Comparison of ENCODE assay signal across 11 cellular contexts in genomic region chr1:8411803-8412182, GRCh38.
DNase-seq lines count a peak whose midpoint lies in the region; ATAC-seq and TF ChIP-seq lines count a peak whose summit lies in the region.
"Had no signal": no experiment of that assay in that cellular context is flagged by ENCODE, and none has a peak within 500 bp of the region (broad histone marks: within the 10 kb centered on the region; RNA-seq: fewer than 3 reads in every experiment).

No MANE protein-coding gene starts in this region.

- H3K27ac ChIP-seq in coronary artery (peak overlapping the region; percentile 62 to 80), muscle layer of colon (ENCODE audit: low read depth, low read length) (peak overlapping the region; percentile 82), tibial artery (peak overlapping the region; percentile 79 to 99)

- no peak overlapping the region for H3K4me3 Mint-ChIP-seq in activated CD4-positive, alpha-beta memory T cell treated with anti-CD3 and anti-CD28 coated beads for 36 hours
- no peak overlapping the region for H3K4me3 Mint-ChIP-seq in activated CD4-positive, alpha-beta memory T cell treated with anti-CD3 and anti-CD28 coated beads, Interleukin-2, amount 10 ng/mL, durations not matched to agents 7 days and 5 days
- H3K4me3 Mint-ChIP-seq in activated CD4-positive, alpha-beta T cell treated with anti-CD3 and anti-CD28 coated beads for 36 hours, result no peak overlapping the region

- no peaks in the 10 kb centered on the region for H3K9me3 ChIP-seq in muscle layer of colon (ENCODE audit: low read length)
- H3K9me3 ChIP-seq in tibial artery, result no peaks in the 10 kb centered on the region

- DNase-seq in activated CD4-positive, alpha-beta memory T cell treated with anti-CD3 and anti-CD28 coated beads for 36 hours, result no peak
- DNase-seq in activated CD4-positive, alpha-beta memory T cell treated with anti-CD3 and anti-CD28 coated beads, Interleukin-2, amount 10 ng/mL, durations not matched to agents 7 days and 5 days, result no peak
- DNase-seq in coronary artery (ENCODE audit: low spot score) (no peak), tibial artery (no peak)
- DNase-seq in activated CD4-positive, alpha-beta T cell treated with anti-CD3 and anti-CD28 coated beads for 36 hours, result no peak
- DNase-seq: MM.1S; NCI-H82; stimulated activated CD4-positive, alpha-beta T cell treated with anti-CD3 and anti-CD28 coated beads, Interleukin-15, amount 100 ng/mL, for 24 hours had no signal

- no peaks in the 10 kb centered on the region for H3K27me3 ChIP-seq in muscle layer of colon (ENCODE audit: control insufficient read depth in 1 of 2, insufficient read depth in 2 of 2, low read length in 2 of 2)
- no peaks in the 10 kb centered on the region for H3K27me3 ChIP-seq in tibial artery

- peak overlapping the region; percentile 21 for H3K27ac Mint-ChIP-seq in activated CD4-positive, alpha-beta memory T cell treated with anti-CD3 and anti-CD28 coated beads for 36 hours
- no peak overlapping the region for H3K27ac Mint-ChIP-seq in activated CD4-positive, alpha-beta memory T cell treated with anti-CD3 and anti-CD28 coated beads, Interleukin-2, amount 10 ng/mL, durations not matched to agents 7 days and 5 days
- H3K27ac Mint-ChIP-seq in activated CD4-positive, alpha-beta T cell treated with anti-CD3 and anti-CD28 coated beads for 36 hours, result no peak overlapping the region

- POLR2A ChIA-PET in activated CD4-positive, alpha-beta memory T cell treated with anti-CD3 and anti-CD28 coated beads for 36 hours (lab: Charles Lee), result no interaction called here
- POLR2A ChIA-PET in activated CD4-positive, alpha-beta memory T cell treated with anti-CD3 and anti-CD28 coated beads, Interleukin-2, amount 10 ng/mL, durations not matched to agents 7 days and 5 days (lab: Charles Lee), result interaction anchor here (1.0 kb wide), 1 partner anchor 11 kb away, joined by 3 read pairs; no protein-coding TSS in a partner anchor
- POLR2A ChIA-PET in activated CD4-positive, alpha-beta T cell treated with anti-CD3 and anti-CD28 coated beads for 36 hours (lab: Charles Lee), result no interaction called here

- H3K27me3 Mint-ChIP-seq in activated CD4-positive, alpha-beta memory T cell treated with anti-CD3 and anti-CD28 coated beads for 36 hours, result no peaks in the 10 kb centered on the region
- no peaks in the 10 kb centered on the region for H3K27me3 Mint-ChIP-seq in activated CD4-positive, alpha-beta memory T cell treated with anti-CD3 and anti-CD28 coated beads, Interleukin-2, amount 10 ng/mL, durations not matched to agents 7 days and 5 days
- no peaks in the 10 kb centered on the region for H3K27me3 Mint-ChIP-seq in activated CD4-positive, alpha-beta T cell treated with anti-CD3 and anti-CD28 coated beads for 36 hours

- CTCF ChIA-PET in activated CD4-positive, alpha-beta memory T cell treated with anti-CD3 and anti-CD28 coated beads for 36 hours (lab: Charles Lee), result no interaction called here
- CTCF ChIA-PET in activated CD4-positive, alpha-beta memory T cell treated with anti-CD3 and anti-CD28 coated beads, Interleukin-2, amount 10 ng/mL, durations not matched to agents 7 days and 5 days (lab: Charles Lee), result interaction anchor here (0.7 kb wide), 1 partner anchor 9 kb away, joined by 3 read pairs; no protein-coding TSS in a partner anchor
- CTCF ChIA-PET in activated CD4-positive, alpha-beta T cell treated with anti-CD3 and anti-CD28 coated beads for 36 hours (lab: Charles Lee), result interaction anchor here (0.6 to 3.9 kb wide), 3 partner anchors 9 to 438 kb away, joined by 3 to 34 read pairs (median 4); no protein-coding TSS in a partner anchor

- peaks cover 74% of the 10 kb centered on the region for H3K4me1 Mint-ChIP-seq in activated CD4-positive, alpha-beta memory T cell treated with anti-CD3 and anti-CD28 coated beads for 36 hours (ENCODE audit: low read depth)
- H3K4me1 Mint-ChIP-seq in activated CD4-positive, alpha-beta memory T cell treated with anti-CD3 and anti-CD28 coated beads, Interleukin-2, amount 10 ng/mL, durations not matched to agents 7 days and 5 days, result peaks cover 55% of the 10 kb centered on the region
- peaks cover 63% of the 10 kb centered on the region for H3K4me1 Mint-ChIP-seq in activated CD4-positive, alpha-beta T cell treated with anti-CD3 and anti-CD28 coated beads for 36 hours

- H3K4me3 ChIP-seq in coronary artery, result peak overlapping the region; percentile 50
- H3K4me3 ChIP-seq in muscle layer of colon (ENCODE audit: low read depth in 1 of 2, low read length in 2 of 2), result peak overlapping the region in 1 of 2 donors; percentile 23
- peak overlapping the region in 1 of 2 donors; percentile 18 for H3K4me3 ChIP-seq in tibial artery

- H3K9ac ChIP-seq in muscle layer of colon (ENCODE audit: low read length), result no peak overlapping the region

- H3K36me3 Mint-ChIP-seq in activated CD4-positive, alpha-beta memory T cell treated with anti-CD3 and anti-CD28 coated beads for 36 hours, result peaks cover 28% of the 10 kb centered on the region
- peaks cover 60% of the 10 kb centered on the region for H3K36me3 Mint-ChIP-seq in activated CD4-positive, alpha-beta memory T cell treated with anti-CD3 and anti-CD28 coated beads, Interleukin-2, amount 10 ng/mL, durations not matched to agents 7 days and 5 days (ENCODE audit: low read depth)
- H3K36me3 Mint-ChIP-seq in activated CD4-positive, alpha-beta T cell treated with anti-CD3 and anti-CD28 coated beads for 36 hours (ENCODE audit: low read depth), result peaks cover 50% of the 10 kb centered on the region

- intact Hi-C loops in activated CD4-positive, alpha-beta memory T cell treated with anti-CD3 and anti-CD28 coated beads for 36 hours (cut with micrococcal nuclease), result no loop called here
- intact Hi-C loops in tibial artery (cut with DNase I; ENCODE audit: low total_unique reads), result loop anchor here (5.0 kb wide), 1 partner anchor 39 kb away; no protein-coding TSS in a partner anchor
- intact Hi-C loops in activated CD4-positive, alpha-beta T cell treated with anti-CD3 and anti-CD28 coated beads for 36 hours (cut with DNase I, micrococcal nuclease), result no loop called here

- no peak for TF ChIP-seq CTCF in coronary artery (IDR thresholded peaks at IDR 0.05)
- TF ChIP-seq CTCF in tibial artery (IDR thresholded peaks at IDR 0.05), result no peak

- no peak for ATAC-seq in GM18867 (IDR thresholded peaks at IDR 0.05; ENCODE audit: unreplicated experiment)
- no peak for ATAC-seq in activated CD4-positive, alpha-beta T cell treated with anti-CD3 and anti-CD28 coated beads for 36 hours
- no peak for ATAC-seq in GM21825 (IDR thresholded peaks at IDR 0.05; ENCODE audit: unreplicated experiment)

- H3K36me3 ChIP-seq in muscle layer of colon (ENCODE audit: insufficient read depth, low read length) (no peaks in the 10 kb centered on the region), tibial artery (peaks cover 0 to 19% (median 14%) of the 10 kb centered on the region in 3 donors)

- no peaks in the 10 kb centered on the region for H3K9me3 Mint-ChIP-seq in activated CD4-positive, alpha-beta memory T cell treated with anti-CD3 and anti-CD28 coated beads for 36 hours
- H3K9me3 Mint-ChIP-seq in activated CD4-positive, alpha-beta memory T cell treated with anti-CD3 and anti-CD28 coated beads, Interleukin-2, amount 10 ng/mL, durations not matched to agents 7 days and 5 days, result no peaks in the 10 kb centered on the region
- H3K9me3 Mint-ChIP-seq in activated CD4-positive, alpha-beta T cell treated with anti-CD3 and anti-CD28 coated beads for 36 hours (ENCODE audit: low read depth), result no peaks in the 10 kb centered on the region

- peaks cover 96% of the 10 kb centered on the region for H3K4me1 ChIP-seq in muscle layer of colon (ENCODE audit: insufficient read depth, low read length)
- H3K4me1 ChIP-seq in tibial artery, result peaks cover 7 to 100% (median 85%) of the 10 kb centered on the region in 4 donors
